ENCODE assay signal across 8 cellular contexts in the genomic region with DNA sequence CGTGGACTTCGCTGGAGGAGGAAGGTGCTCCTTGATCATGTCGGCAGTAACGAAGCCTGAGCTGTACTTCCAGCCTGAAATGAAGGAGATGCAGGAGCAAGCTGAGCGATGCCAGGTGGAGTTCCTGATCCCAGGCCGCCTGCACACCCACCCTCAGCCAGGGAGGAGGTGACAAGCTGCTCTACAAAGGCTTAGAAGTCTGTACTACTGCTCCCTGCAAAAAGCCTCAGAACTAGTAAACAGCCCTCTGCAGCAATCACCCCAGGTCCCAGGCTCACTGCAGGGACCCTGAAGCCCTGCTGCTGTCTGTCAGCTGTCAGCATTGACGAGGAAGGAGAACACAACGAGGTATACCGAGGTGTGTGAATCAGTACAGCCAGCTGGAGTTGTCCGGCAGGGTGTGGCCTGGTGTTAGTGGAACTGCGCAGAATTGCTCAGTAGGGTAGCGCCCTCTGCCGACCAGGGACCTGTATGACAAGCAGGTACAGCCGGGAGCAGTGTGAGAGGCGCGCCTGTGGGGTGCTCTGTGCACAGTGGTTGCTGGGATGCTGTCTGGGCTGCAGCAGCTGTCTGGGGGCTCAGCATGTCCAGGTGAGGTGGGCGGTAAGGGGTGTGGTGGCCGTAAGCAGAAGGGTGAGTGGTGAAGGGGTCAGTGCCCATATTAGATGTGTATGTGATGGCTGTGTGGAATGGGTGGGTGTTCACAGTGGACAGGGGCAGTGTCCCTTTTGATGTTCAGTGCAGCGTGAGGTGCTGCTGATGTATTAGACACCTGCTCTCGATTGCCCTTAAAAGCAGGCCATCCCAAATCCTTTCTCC. TPM values are rescaled to one million over a fixed set of nuclear protein-coding genes. Genes with fewer than 3 reads are reported as not detected.
A peak's percentile ranks its signal among the peaks of the same experiment; 100 is the strongest.
DNase-seq lines count a peak whose midpoint lies in the region; ATAC-seq and TF ChIP-seq lines count a peak whose summit lies in the region.

No MANE protein-coding gene starts in this region.

- DNase-seq in AML-193 (lab: John Stamatoyannopoulos, UW): peak; percentile 47 to 59
- peak; percentile 31 for DNase-seq in NCI-H2227 (lab: John Stamatoyannopoulos, UW; ENCODE audit: unreplicated experiment)
- DNase-seq in activated CD4-positive, alpha-beta T cell treated with anti-CD3 and anti-CD28 coated beads for 48 hours: peak; percentile 88
- DNase-seq in dedifferentiated amniotic fluid mesenchymal stem cell (ENCODE audit: extremely low spot score): peak; percentile 40
- peak; percentile 88 for DNase-seq in lung (ENCODE audit: low spot score)
- peak; percentile 9 to 59 for DNase-seq in stimulated activated CD8-positive, alpha-beta memory T cell treated with anti-CD3 and anti-CD28 coated beads, Interleukin-2, amount 100 ng/mL, for 1 hour (ENCODE audit: low read depth in 2 of 2)

- TF ChIP-seq CTCF in lung (IDR thresholded peaks at IDR 0.05; ENCODE audit: control extremely low read depth, extremely low read depth): peak; percentile 86

- 48 to 50% methylated on average over 20 of the region's 20 CpGs for WGBS in lung, 2 donors

- H3K4me3 ChIP-seq in lung: no peak overlapping the region

- ATAC-seq in GM18867 (IDR thresholded peaks at IDR 0.05; ENCODE audit: unreplicated experiment) (peak; percentile 99), HG03045 (IDR thresholded peaks at IDR 0.05; ENCODE audit: unreplicated experiment) (peak; percentile 98), lung (ENCODE audit: insufficient read depth, low FRiP score) (peak; percentile 98)

- no peaks in the 10 kb centered on the region for H3K27me3 ChIP-seq in lung (ENCODE audit: control insufficient read depth, insufficient read depth)

- H3K9me3 ChIP-seq in lung (ENCODE audit: control insufficient read depth in 2 of 2, insufficient read depth in 1 of 2, low read length in 1 of 2): no peaks in the 10 kb centered on the region

- no peaks in the 10 kb centered on the region for H3K4me1 ChIP-seq in lung (ENCODE audit: control insufficient read depth in 2 of 2, insufficient read depth in 2 of 2, low read length in 2 of 2)

- no peak overlapping the region for H3K27ac ChIP-seq in lung (ENCODE audit: low read depth in 1 of 2, low read length in 1 of 2)

- H3K36me3 ChIP-seq in lung (ENCODE audit: control insufficient read depth in 2 of 2, insufficient read depth in 2 of 2, low read length in 2 of 2): peaks cover 0 to 3% of the 10 kb centered on the region in 2 donors

RNA-seq across cellular contexts. Expression of gene CYB5R2, which starts 7.6 kb away (rescaled TPM):
- 10 to 100 TPM; 14.9 to 15.5 TPM for total RNA-seq in lung
- 10 to 100 TPM in 1 of 2 donors, 1 to 10 TPM in 1; 7.1 to 12.5 TPM for polyA plus RNA-seq in lung

RNA-seq across cellular contexts. Expression of gene OVCH2, which starts 40.6 kb away (rescaled TPM):
- total RNA-seq in lung: 10 to 100 TPM in 1 of 2 donors, 1 to 10 TPM in 1; 2.5 to 21.1 TPM
- polyA plus RNA-seq in lung: 1 to 10 TPM in 1 of 2 donors, under 1 TPM in 1; 0.06 to 1.7 TPM

Comparison
In these comparisons a context has a peak if more than half of its experiments do, and no peak if none do; other contexts are left out.
1. DNase-seq: peak in every context shown above with its lines; median percentile 88 in activated CD4-positive, alpha-beta T cell treated with anti-CD3 and anti-CD28 coated beads for 48 hours; 88 in lung; 53 in AML-193; 40 in dedifferentiated amniotic fluid mesenchymal stem cell; 34 in stimulated activated CD8-positive, alpha-beta memory T cell treated with anti-CD3 and anti-CD28 coated beads, Interleukin-2, amount 100 ng/mL, for 1 hour; 31 in NCI-H2227.